ENCODE assay signal across 8 cellular contexts in the genomic region with DNA sequence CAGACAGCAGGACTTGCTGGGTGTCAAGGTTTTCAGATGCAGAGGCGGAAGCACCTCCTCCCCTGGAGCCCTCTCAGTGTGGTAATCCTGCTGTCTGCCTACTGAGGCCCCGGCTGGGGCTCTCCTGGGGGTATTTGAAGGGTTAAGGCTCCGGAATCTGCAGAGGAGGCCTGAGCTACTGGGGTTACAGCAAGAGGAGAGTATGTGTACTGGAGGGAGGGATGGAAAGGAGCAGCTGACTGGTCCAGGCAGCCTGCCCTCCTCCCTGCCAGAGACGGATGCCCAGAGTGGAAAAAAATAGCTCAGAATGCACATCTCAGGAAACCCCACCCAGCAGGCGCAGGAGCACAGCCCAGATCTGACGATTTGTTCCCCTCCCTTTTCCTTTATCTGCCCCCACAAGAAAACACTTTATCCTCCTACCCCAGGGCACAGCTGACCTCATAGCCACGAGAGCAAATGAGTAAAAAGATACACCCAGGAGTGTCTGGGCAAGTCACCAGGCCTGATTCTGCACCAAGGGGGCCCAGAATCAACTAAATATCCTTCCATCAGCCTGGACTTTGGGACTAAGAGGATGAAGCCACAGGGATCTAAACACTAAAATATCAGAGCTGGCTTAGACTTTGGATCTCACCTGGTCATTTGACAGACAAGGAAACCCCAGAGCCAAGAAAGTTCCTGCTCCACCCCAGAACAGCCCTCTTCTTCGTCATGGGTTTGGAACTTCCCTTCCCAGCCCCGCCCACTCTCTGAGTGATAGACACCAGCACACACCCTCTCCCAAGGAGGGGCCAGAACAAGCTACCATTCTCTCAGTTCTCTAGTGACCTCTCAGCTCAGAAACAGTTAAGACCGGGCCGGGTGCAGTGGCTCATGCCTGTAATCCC.
DNase-seq lines count a peak whose midpoint lies in the region; ATAC-seq and TF ChIP-seq lines count a peak whose summit lies in the region.

No MANE protein-coding gene starts in this region.

- ATAC-seq in HG03432 (IDR thresholded peaks at IDR 0.05; ENCODE audit: unreplicated experiment), result peak; percentile 70

- peak; percentile 23 for TF ChIP-seq POLR2A in GM19193 (IDR thresholded peaks at IDR 0.05; ENCODE audit: extremely low read depth, insufficient read depth, insufficient read length)

- TF ChIP-seq CTCF in AG09319 (IDR thresholded peaks at IDR 0.05; ENCODE audit: low read depth, low read length), result no peak

- DNase-seq in AG09319 (ENCODE audit: extremely low read depth, low read depth), result peak; percentile 87
- peak; percentile 19 for DNase-seq in SHP77 treated with DMSO at 0.1 percent for 48 hours (lab: John Stamatoyannopoulos, UW)
- peak; percentile 71 for DNase-seq in activated gamma-delta T cell treated with anti-CD3 and anti-CD28 coated beads, Interleukin-2, amount 50 U/mL, for 16 hours (ENCODE audit: low read depth)
- DNase-seq in foreskin melanocyte, result peak; percentile 98
- DNase-seq in nucleus accumbens (lab: John Stamatoyannopoulos, UW), result peak in 55 of 56 donors; percentile 36 to 92 (median 81)
- DNase-seq in substantia nigra (lab: John Stamatoyannopoulos, UW), result peak in 47 of 49 donors; percentile 23 to 89 (median 74)

- peak overlapping the region; percentile 88 for H3K27ac ChIP-seq in substantia nigra (ENCODE audit: low read depth, low read length, poor library complexity, severe bottlenecking)

Comparison
In these comparisons a context has a peak if more than half of its experiments do, and no peak if none do; other contexts are left out.
1. Peak in every context shown above with its lines: DNase-seq, ATAC-seq and H3K27ac ChIP-seq.
2. DNase-seq: peak in every context shown above with its lines; median percentile 98 in foreskin melanocyte; 87 in AG09319; 81 in nucleus accumbens; 74 in substantia nigra; 71 in activated gamma-delta T cell treated with anti-CD3 and anti-CD28 coated beads, Interleukin-2, amount 50 U/mL, for 16 hours; 19 in SHP77 treated with DMSO at 0.1 percent for 48 hours.